ENCODE assay signal across 20 cellular contexts in the genomic region with DNA sequence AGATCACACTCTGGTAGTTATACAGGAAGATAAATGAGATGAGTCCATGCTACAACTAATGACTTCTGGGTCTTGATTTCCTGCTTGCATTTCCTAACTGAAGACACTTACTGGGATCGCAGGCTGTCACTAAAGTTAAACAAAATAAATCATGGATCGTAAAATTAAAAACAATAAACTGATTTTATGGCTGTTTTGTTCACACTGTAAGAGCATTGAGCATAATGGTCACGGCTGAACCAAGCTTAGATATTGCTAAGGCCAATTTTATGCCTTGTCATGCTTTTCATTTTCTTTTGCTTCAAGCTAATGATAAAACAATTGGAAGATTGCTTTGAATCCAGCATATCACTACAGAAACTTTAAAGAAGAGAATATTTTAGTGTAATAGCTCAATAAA.
A peak's percentile ranks its signal among the peaks of the same experiment; 100 is the strongest.
DNase-seq lines count a peak whose midpoint lies in the region; ATAC-seq, FAIRE-seq and TF ChIP-seq lines count a peak whose summit lies in the region.
"Had no signal": no experiment of that assay in that cellular context is flagged by ENCODE, and none has a peak within 500 bp of the region (broad histone marks: within the 10 kb centered on the region; RNA-seq: fewer than 3 reads in every experiment).

No MANE protein-coding gene starts in this region.

- H3K4me1 ChIP-seq in A549 (peaks cover 17% of the 10 kb centered on the region), IMR-90 (ENCODE audit: control insufficient read depth, insufficient read depth, low read length) (peaks cover 8% of the 10 kb centered on the region; the same call in 1 of the 2 replicates), muscle layer of colon (ENCODE audit: insufficient read depth, low read length) (peaks cover 33% of the 10 kb centered on the region), smooth muscle cell (ENCODE audit: low read depth) (peaks cover 5% of the 10 kb centered on the region)
- H3K4me1 ChIP-seq: BE2C had no signal

- H3K27me3 ChIP-seq in IMR-90 (ENCODE audit: control insufficient read depth, insufficient read depth, low read length), result no peaks in the 10 kb centered on the region
- H3K27me3 ChIP-seq in muscle layer of colon (ENCODE audit: control insufficient read depth in 1 of 2, insufficient read depth in 2 of 2, low read length in 2 of 2), result no peaks in the 10 kb centered on the region
- H3K27me3 ChIP-seq in smooth muscle cell (ENCODE audit: low read depth), result no peaks in the 10 kb centered on the region
- H3K27me3 ChIP-seq: BE2C had no signal

- H3K9ac ChIP-seq in IMR-90 (ENCODE audit: low read depth, low read length), result no peak overlapping the region
- H3K9ac ChIP-seq in muscle layer of colon (ENCODE audit: low read length), result no peak overlapping the region
- no peak overlapping the region for H3K9ac ChIP-seq in smooth muscle cell (ENCODE audit: low read depth)

- no peak overlapping the region for H3K4ac ChIP-seq in IMR-90 (ENCODE audit: low read depth, low read length)

- H3K9me3 ChIP-seq in A549, result 0 out of 3 replicates have a peak, but pooled peaks cover 7% of the 10 kb centered on the region
- no peaks in the 10 kb centered on the region for H3K9me3 ChIP-seq in IMR-90 (ENCODE audit: control insufficient read depth, insufficient read depth, low read length)
- no peaks in the 10 kb centered on the region for H3K9me3 ChIP-seq in muscle layer of colon (ENCODE audit: low read length)
- no peaks in the 10 kb centered on the region for H3K9me3 ChIP-seq in smooth muscle cell (replicated peaks; ENCODE audit: low read depth)
- H3K9me3 ChIP-seq: BE2C had no signal

- intact Hi-C loops in IMR-90 (cut with micrococcal nuclease), result loop anchor here (5.0 kb wide), 1 partner anchor 100 kb away; no protein-coding TSS in a partner anchor

- TF ChIP-seq CTCF in A549 (IDR thresholded peaks at IDR 0.05), result no peak
- TF ChIP-seq CTCF in IMR-90 (conservative IDR thresholded peaks at IDR 0.05; ENCODE audit: low read depth, low read length), result no peak
- no peak for TF ChIP-seq CTCF in smooth muscle cell (IDR thresholded peaks at IDR 0.05; ENCODE audit: borderline replicate concordance, insufficient read depth, poor library complexity, severe bottlenecking)

- H3K27ac ChIP-seq in A549 (no peak overlapping the region), IMR-90 (ENCODE audit: insufficient read depth, low read length) (no peak overlapping the region), muscle layer of colon (ENCODE audit: low read depth, low read length) (peak overlapping the region; percentile 21), smooth muscle cell (ENCODE audit: low read depth) (no peak overlapping the region)

- no peaks in the 10 kb centered on the region for H3F3A ChIP-seq in smooth muscle cell (ENCODE audit: low read depth)

- H4K91ac ChIP-seq in IMR-90 (ENCODE audit: insufficient read depth, low read depth, low read length), result no peak overlapping the region

- 86% methylated on average over 3 of the region's 3 CpGs for WGBS in A549 (ENCODE audit: missing lambda C conversion rate)
- WGBS in IMR-90 (ENCODE audit: extremely low coverage in 2 of 2, insufficient read length in 1 of 2), 2 experiments, result no CpG with 5 or more reads among the region's 3 CpGs
- WGBS in smooth muscle cell (ENCODE audit: low lambda C conversion rate), result 58% methylated on average over 3 of the region's 3 CpGs

- POLR2A ChIA-PET in A549 (lab: Yijun Ruan, JAX), result no interaction called here
- POLR2A ChIA-PET in IMR-90 (lab: Charles Lee; ENCODE audit: unreplicated experiment), result no interaction called here

- TF ChIP-seq EP300 in A549 (IDR thresholded peaks at IDR 0.05), result no peak

- H2AFZ ChIP-seq in IMR-90 (replicated peaks; ENCODE audit: low read length, poor library complexity), result no peak overlapping the region
- H2AFZ ChIP-seq in smooth muscle cell (ENCODE audit: low read depth), result no peak overlapping the region
- H2AFZ ChIP-seq: GM23338 had no signal

- ATAC-seq in A549, result no peak
- no peak for ATAC-seq in IMR-90 (ENCODE audit: low read depth)
- no peak for ATAC-seq in activated CD4-positive, CD25-positive, alpha-beta regulatory T cell treated with anti-CD3 and anti-CD28 coated beads, Interleukin-2, amount 50 U/mL, for 24 hours
- ATAC-seq: GM12878, GM23338, PC-3 had no signal

- H4K20me1 ChIP-seq in IMR-90 (ENCODE audit: insufficient read depth, low read length) (no peaks in the 10 kb centered on the region), smooth muscle cell (ENCODE audit: low read depth) (no peaks in the 10 kb centered on the region)

- H2BK120ac ChIP-seq in IMR-90 (ENCODE audit: low read depth, low read length), result no peak overlapping the region

- H2BK5ac ChIP-seq in IMR-90 (ENCODE audit: low read depth, low read length, poor library complexity, severe bottlenecking), result no peak overlapping the region

- H3K14ac ChIP-seq in IMR-90 (replicated peaks; ENCODE audit: low read depth, low read length), result no peak overlapping the region

- no peak overlapping the region for H2BK20ac ChIP-seq in IMR-90 (ENCODE audit: low read depth, low read length)

- in situ Hi-C loops in IMR-90 (cut with MboI; ENCODE audit: low sequenced_read_pairs), result no loop called here

- DNase-seq in A549 (ENCODE audit: low read depth in 1 of 2, low spot score in 1 of 2) (no peak), IMR-90 (no peak), T1000 (lab: John Stamatoyannopoulos, UW) (no peak), smooth muscle cell (lab: John Stamatoyannopoulos, UW; ENCODE audit: unreplicated experiment) (no peak), amniotic stem cell (lab: John Stamatoyannopoulos, UW) (no peak)
- DNase-seq: 8988T; BE2C; CD4-positive, CD25-positive, alpha-beta regulatory T cell; DMS153; GF-D8; HCEC 1CT; NCI-H1694 treated with DMSO at 0.1 percent for 48 hours; NCI-H510A treated with DMSO at 0.1 percent for 48 hours; PC-3 had no signal

- H3K36me3 ChIP-seq in IMR-90 (ENCODE audit: control insufficient read depth, insufficient read depth, low read length), result no peaks in the 10 kb centered on the region
- no peaks in the 10 kb centered on the region for H3K36me3 ChIP-seq in muscle layer of colon (ENCODE audit: insufficient read depth, low read length)
- H3K36me3 ChIP-seq in smooth muscle cell (ENCODE audit: low read depth), result no peaks in the 10 kb centered on the region
- H3K36me3 ChIP-seq: BE2C had no signal

- no peak overlapping the region for H4K8ac ChIP-seq in IMR-90 (ENCODE audit: low read depth in 2 of 2, low read length in 2 of 2)

- H2BK15ac ChIP-seq in IMR-90 (ENCODE audit: low read depth, low read length), result no peak overlapping the region

- H3K79me1 ChIP-seq in IMR-90 (ENCODE audit: low read depth in 1 of 2, low read length in 2 of 2), result no peaks in the 10 kb centered on the region

- no peak overlapping the region for H2AK9ac ChIP-seq in IMR-90 (replicated peaks; ENCODE audit: low read depth, low read length, poor library complexity)

- CTCF ChIA-PET in A549 (lab: Yijun Ruan, JAX) (interaction anchor here (1.3 kb wide), 1 partner anchor 337 kb away, joined by 3 read pairs; no protein-coding TSS in a partner anchor), IMR-90 (lab: Yijun Ruan, JAX) (interaction anchor here (0.7 to 0.9 kb wide), 3 partner anchors 22 to 267 kb away, joined by 3 to 5 read pairs (median 3); no protein-coding TSS in a partner anchor)

- no peak overlapping the region for H3K18ac ChIP-seq in IMR-90 (ENCODE audit: low read depth, low read length)

- TF ChIP-seq RAD21 in A549 (conservative IDR thresholded peaks at IDR 0.05 in 1 of 2, IDR thresholded peaks at IDR 0.05 in 1 of 2), result no peak
- TF ChIP-seq RAD21 in IMR-90 (IDR thresholded peaks at IDR 0.05; ENCODE audit: low read length), result no peak

- dilution Hi-C loops in IMR-90 (cut with HindIII; ENCODE audit: low sequenced_read_pairs, unreplicated experiment), result no loop called here

- no peak overlapping the region for H3K23ac ChIP-seq in IMR-90 (ENCODE audit: low read depth, low read length)

- H3K4me2 ChIP-seq in A549 (no peak overlapping the region), IMR-90 (ENCODE audit: low read depth, low read length) (no peak overlapping the region), smooth muscle cell (no peak overlapping the region)
- H3K4me2 ChIP-seq: GM23338 had no signal

- no peak for FAIRE-seq in A549 (lab: Jason Lieb, UNC)
- FAIRE-seq in endometrium (lab: Jason Lieb, UNC), result peak; percentile 70
- FAIRE-seq: GM12878, GM19239 had no signal

- H3K56ac ChIP-seq in IMR-90 (ENCODE audit: extremely low read depth, insufficient read depth, low read length), result no peak overlapping the region

- H4K5ac ChIP-seq in IMR-90 (ENCODE audit: low read depth, low read length), result no peak overlapping the region

- H3K4me3 ChIP-seq in A549 (no peak overlapping the region), IMR-90 (ENCODE audit: insufficient read depth, low read depth, low read length) (no peak overlapping the region), muscle layer of colon (ENCODE audit: low read depth in 1 of 2, low read length in 2 of 2) (no peak overlapping the region), smooth muscle cell (no peak overlapping the region)
- H3K4me3 ChIP-seq: GM12878, GM23338 had no signal

- no TSS peak for BruUV-seq in IMR-90 (replicated peaks; lab: Mats Ljungman, UMichigan)

- no peak overlapping the region for H2AK5ac ChIP-seq in IMR-90 (ENCODE audit: low read depth, low read length)

- H3K79me2 ChIP-seq in smooth muscle cell (ENCODE audit: low read depth), result no peaks in the 10 kb centered on the region

- 0 out of 2 replicates have a peak, but pooled peaks cover 7% of the 10 kb centered on the region for H3K9me1 ChIP-seq in IMR-90 (ENCODE audit: insufficient read depth, low read length)

- TF ChIP-seq POLR2A in A549 (IDR thresholded peaks at IDR 0.05; ENCODE audit: low read length), result no peak
- TF ChIP-seq POLR2A in IMR-90 (IDR thresholded peaks at IDR 0.05; ENCODE audit: low read depth, low read length), result no peak

TF ChIP-seq in IMR-90, 13 proteins besides CTCF, POLR2A, EP300 and RAD21:
- TF ChIP-seq RCOR1 (IDR thresholded peaks at IDR 0.05; ENCODE audit: insufficient replicate concordance, low read length) (no peak), NFE2L2 (IDR thresholded peaks at IDR 0.05; ENCODE audit: low read depth, low read length) (peak; percentile 50)
TF ChIP-seq in IMR-90: peak in this region for 1.
